In genomic region chr21:39515684-39516083, GRCh38 we compare ENCODE assay signal across 4 cellular contexts.
TF ChIP-seq lines count a peak whose summit lies in the region.

No MANE protein-coding gene starts in this region.

TF ChIP-seq in GM23338, 12 proteins besides CTCF, POLR2A, EP300 and RAD21 (continues in another document):
- TF ChIP-seq EZH2phosphoT487 (IDR thresholded peaks at IDR 0.05; ENCODE audit: unreplicated experiment) (no peak), ETS1 (IDR thresholded peaks at IDR 0.05) (no peak), JUNB (IDR thresholded peaks at IDR 0.05; ENCODE audit: unreplicated experiment) (no peak), EZH2 (IDR thresholded peaks at IDR 0.05; ENCODE audit: low read depth, unreplicated experiment) (no peak), CREB1 (CRISPR knock-in tag; IDR thresholded peaks at IDR 0.05; ENCODE audit: low read depth) (no peak), NANOG (IDR thresholded peaks at IDR 0.05; ENCODE audit: borderline replicate concordance) (no peak), ZNF114 (CRISPR knock-in tag; IDR thresholded peaks at IDR 0.05) (no peak), REST (IDR thresholded peaks at IDR 0.05; ENCODE audit: unreplicated experiment) (no peak), POLR2AphosphoS5 (IDR thresholded peaks at IDR 0.05; ENCODE audit: low read depth) (no peak), STAT1 (IDR thresholded peaks at IDR 0.05; ENCODE audit: unreplicated experiment) (no peak), ZNF331 (CRISPR knock-in tag; IDR thresholded peaks at IDR 0.05; ENCODE audit: low read depth) (no peak)

TF ChIP-seq in K562, 482 proteins besides CTCF, POLR2A, EP300 and RAD21:
- TF ChIP-seq MEIS2 (IDR thresholded peaks at IDR 0.05; ENCODE audit: partially characterized antibody) = peak; percentile 51
- no peak for TF ChIP-seq ZNF79 (CRISPR knock-in tag; IDR thresholded peaks at IDR 0.05; ENCODE audit: low read depth)
- no peak for TF ChIP-seq ZNF444 (CRISPR knock-in tag; IDR thresholded peaks at IDR 0.05)
- no peak for TF ChIP-seq GABPB1 (CRISPR knock-in tag; IDR thresholded peaks at IDR 0.05)
- no peak for TF ChIP-seq CBX1 (IDR thresholded peaks at IDR 0.05; ENCODE audit: low read depth)
- TF ChIP-seq PBX2 (CRISPR knock-in tag; IDR thresholded peaks at IDR 0.05; ENCODE audit: low read depth) = no peak
- TF ChIP-seq PBX2 (tag; conservative IDR thresholded peaks at IDR 0.05; ENCODE audit: low read depth) = peak; percentile 51; the same call in 1 of the 2 replicates

TF ChIP-seq in H1, 55 proteins besides CTCF, POLR2A, EP300 and RAD21:
- no peak for TF ChIP-seq SAP30 (IDR thresholded peaks at IDR 0.05; ENCODE audit: insufficient read depth, insufficient replicate concordance, low read length)
- TF ChIP-seq CEBPB (IDR thresholded peaks at IDR 0.05; ENCODE audit: low read depth, low read length) = no peak
- TF ChIP-seq HDAC6 (IDR thresholded peaks at IDR 0.05; ENCODE audit: low read depth, low read length) = no peak
- no peak for TF ChIP-seq POLR2AphosphoS5 (IDR thresholded peaks at IDR 0.05; ENCODE audit: low read depth, low read length)
- no peak for TF ChIP-seq HDAC2 (IDR thresholded peaks at IDR 0.05; ENCODE audit: borderline replicate concordance in 1 of 2, low read depth in 2 of 2, low read length in 2 of 2)
- TF ChIP-seq KDM4A (IDR thresholded peaks at IDR 0.05; ENCODE audit: low read depth, low read length, severe bottlenecking) = no peak
- TF ChIP-seq TAF1 (IDR thresholded peaks at IDR 0.05; ENCODE audit: low read depth, low read length) = no peak
- no peak for TF ChIP-seq YY1 (IDR thresholded peaks at IDR 0.05; ENCODE audit: low read depth, low read length)
- TF ChIP-seq NANOG (IDR thresholded peaks at IDR 0.05; ENCODE audit: insufficient read depth, low read depth, low read length, poor library complexity, severe bottlenecking) = no peak
- TF ChIP-seq SRF (IDR thresholded peaks at IDR 0.05; ENCODE audit: low read depth, low read length) = no peak
- no peak for TF ChIP-seq KDM1A (IDR thresholded peaks at IDR 0.05; ENCODE audit: borderline replicate concordance, low read length)
- TF ChIP-seq TBP (IDR thresholded peaks at IDR 0.05; ENCODE audit: low read depth, low read length) = no peak
- no peak for TF ChIP-seq NRF1 (IDR thresholded peaks at IDR 0.05; ENCODE audit: low read depth, low read length)
- TF ChIP-seq SIRT6 (IDR thresholded peaks at IDR 0.05; ENCODE audit: low read length) = no peak
- no peak for TF ChIP-seq BACH1 (IDR thresholded peaks at IDR 0.05; ENCODE audit: low read length)
- TF ChIP-seq BRCA1 (IDR thresholded peaks at IDR 0.05; ENCODE audit: low read depth, low read length) = no peak
- TF ChIP-seq ASH2L (IDR thresholded peaks at IDR 0.05; ENCODE audit: low read length) = no peak
- no peak for TF ChIP-seq JUN (IDR thresholded peaks at IDR 0.05; ENCODE audit: low read depth, low read length)
- TF ChIP-seq PHF8 (conservative IDR thresholded peaks at IDR 0.05; ENCODE audit: low read depth, low read length) = no peak

TF ChIP-seq in WTC11, 78 proteins besides CTCF, POLR2A, EP300 and RAD21:
- TF ChIP-seq ZNF423 (CRISPR knock-in tag; IDR thresholded peaks at IDR 0.05) = no peak
